In the genomic region with DNA sequence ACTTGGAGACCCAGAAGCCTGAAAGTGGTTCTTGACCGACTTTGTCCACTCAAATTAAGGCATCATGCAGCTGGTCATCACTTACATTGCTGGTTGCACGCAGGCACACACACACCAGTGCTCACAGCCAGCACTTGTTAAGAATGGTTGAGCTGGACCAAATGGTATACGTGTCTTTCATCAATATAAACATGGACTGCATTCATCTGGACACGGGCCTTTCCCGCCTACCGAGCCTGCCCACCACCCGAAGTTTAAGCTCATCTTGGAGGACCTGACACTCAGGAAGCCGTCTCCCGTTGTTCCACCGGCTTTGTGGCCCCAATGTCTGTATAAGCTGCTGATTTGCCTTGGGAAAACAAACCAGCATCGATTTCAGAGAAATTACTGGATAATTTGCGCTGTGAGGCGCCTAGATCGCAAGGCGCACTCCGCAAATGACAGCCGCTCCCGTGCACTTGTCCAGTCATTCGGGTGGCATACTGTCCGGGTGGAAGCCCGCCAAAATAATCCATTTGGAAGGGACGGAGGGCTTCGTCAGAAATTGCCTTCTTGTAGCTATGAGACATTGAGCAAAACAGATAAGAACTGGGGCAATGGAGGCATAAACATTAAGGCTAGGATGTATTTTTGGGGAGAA, we compare ENCODE assay signal across 8 cellular contexts. TPM values are rescaled to one million over a fixed set of nuclear protein-coding genes. Genes with fewer than 3 reads are reported as not detected.
DNase-seq lines count a peak whose midpoint lies in the region; ATAC-seq and TF ChIP-seq lines count a peak whose summit lies in the region.

No MANE protein-coding gene starts in this region.

- peaks cover 23% of the 10 kb centered on the region for H3K4me1 Mint-ChIP-seq in dendritic cell treated with granulocyte-macrophage colony-stimulating factor and Interleukin-4, amounts not matched to agents 40 ng/mL and 50 ng/mL, for 4 days (ENCODE audit: low read depth)

- TF ChIP-seq CTCF in C4-2B (conservative IDR thresholded peaks at IDR 0.05) = no peak

- intact Hi-C loops in dendritic cell treated with granulocyte-macrophage colony-stimulating factor and Interleukin-4, amounts not matched to agents 40 ng/mL and 50 ng/mL, for 4 days (cut with micrococcal nuclease) = loop anchor here (1.0 to 10.0 kb wide), 5 partner anchors 59 to 348 kb away; a partner anchor contains a TSS

- ATAC-seq in GM18868 (IDR thresholded peaks at IDR 0.05; ENCODE audit: unreplicated experiment) (peak; percentile 36), HG03108 (IDR thresholded peaks at IDR 0.05; ENCODE audit: unreplicated experiment) (peak; percentile 24)

- WGBS in mesodermal cell (ENCODE audit: insufficient coverage in 2 of 2), 2 experiments = 6 to 7% methylated on average over 23 of the region's 23 CpGs
- 2% methylated on average over 23 of the region's 23 CpGs for WGBS in urinary bladder

- peaks cover 15% of the 10 kb centered on the region for H3K27me3 Mint-ChIP-seq in dendritic cell treated with granulocyte-macrophage colony-stimulating factor and Interleukin-4, amounts not matched to agents 40 ng/mL and 50 ng/mL, for 4 days

- H3K36me3 ChIP-seq in mesodermal cell (ENCODE audit: control insufficient read depth, insufficient read depth, low read length) (peaks cover 15% of the 10 kb centered on the region), urinary bladder (ENCODE audit: insufficient read depth) (peaks cover 4% of the 10 kb centered on the region)

- peaks cover 40% of the 10 kb centered on the region for H3K36me3 Mint-ChIP-seq in dendritic cell treated with granulocyte-macrophage colony-stimulating factor and Interleukin-4, amounts not matched to agents 40 ng/mL and 50 ng/mL, for 4 days (ENCODE audit: low read depth)

- peak overlapping the region; percentile 96 for H3K4me3 Mint-ChIP-seq in dendritic cell treated with granulocyte-macrophage colony-stimulating factor and Interleukin-4, amounts not matched to agents 40 ng/mL and 50 ng/mL, for 4 days

- peak overlapping the region; percentile 74 for H3K4me3 ChIP-seq in mesodermal cell (ENCODE audit: extremely low read depth, insufficient read depth, low read length, poor library complexity, severe bottlenecking)
- H3K4me3 ChIP-seq in urinary bladder (ENCODE audit: low read depth, low read length) = peak overlapping the region; percentile 82

- H3K27ac Mint-ChIP-seq in dendritic cell treated with granulocyte-macrophage colony-stimulating factor and Interleukin-4, amounts not matched to agents 40 ng/mL and 50 ng/mL, for 4 days = peak overlapping the region; percentile 100

- peak overlapping the region; percentile 91 for H3K27ac ChIP-seq in C4-2B
- H3K27ac ChIP-seq in mesodermal cell (ENCODE audit: low read depth, low read length, severe bottlenecking) = peak overlapping the region; percentile 98
- peak overlapping the region; percentile 100 for H3K27ac ChIP-seq in urinary bladder (ENCODE audit: low read depth)

- peak; percentile 63 for DNase-seq in RKO (ENCODE audit: low spot score)
- no peak for DNase-seq in A172 (ENCODE audit: low spot score)

- no peaks in the 10 kb centered on the region for H3K9me3 ChIP-seq in mesodermal cell (ENCODE audit: control insufficient read depth, low read length)

- H3K9me3 Mint-ChIP-seq in dendritic cell treated with granulocyte-macrophage colony-stimulating factor and Interleukin-4, amounts not matched to agents 40 ng/mL and 50 ng/mL, for 4 days = no peaks in the 10 kb centered on the region

- H3K4me1 ChIP-seq in mesodermal cell (ENCODE audit: control insufficient read depth, insufficient read depth, low read length, poor library complexity, severe bottlenecking) = no peaks in the 10 kb centered on the region
- no peaks in the 10 kb centered on the region for H3K4me1 ChIP-seq in urinary bladder (ENCODE audit: insufficient read depth)

RNA-seq across cellular contexts. Expression of a gene that starts 40.1 kb away (rescaled TPM):
- not detected for polyA plus RNA-seq in mesodermal cell (2013, experiment 1 of 2)
- polyA plus RNA-seq in mesodermal cell (2013, experiment 2 of 2) = not detected
- total RNA-seq in urinary bladder = not detected
- 0.41 TPM for polyA plus RNA-seq in urinary bladder
- not detected in 2 replicates for total RNA-seq in A172 (2014; rRNA removed; shearing (Covaris generic))

RNA-seq across cellular contexts. Expression of a gene that starts 58.3 kb away (rescaled TPM):
- 15.8 TPM for polyA plus RNA-seq in mesodermal cell (2013, experiment 1 of 2)
- polyA plus RNA-seq in mesodermal cell (2013, experiment 2 of 2) = 14.1 TPM
- 16.0 TPM for total RNA-seq in urinary bladder
- 9.7 TPM for polyA plus RNA-seq in urinary bladder
- total RNA-seq in A172 (2014; rRNA removed; shearing (Covaris generic)) = 18.2 and 20.9 TPM in 2 replicates
